Comparison of ENCODE assay signal across 12 cellular contexts in the genomic region with DNA sequence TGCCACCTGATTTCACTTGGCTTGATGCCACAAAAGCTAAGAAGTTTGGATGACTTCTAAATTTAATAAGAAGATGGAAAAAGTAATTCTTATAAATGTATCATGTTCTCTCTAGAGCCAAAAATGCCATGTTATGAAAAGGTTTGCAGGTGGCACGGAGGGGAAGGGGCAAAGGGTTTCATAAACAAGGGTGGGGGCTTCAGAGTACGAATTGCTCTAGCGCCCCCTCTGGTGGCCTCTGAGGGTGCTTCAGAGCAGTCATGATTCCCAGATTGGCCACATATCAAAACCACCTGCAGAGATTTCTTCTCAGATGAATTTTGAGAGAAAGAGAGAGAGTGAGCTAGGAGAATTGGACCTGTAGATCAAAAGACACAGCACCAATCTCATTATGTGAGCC.
A peak's percentile ranks its signal among the peaks of the same experiment; 100 is the strongest.
DNase-seq lines count a peak whose midpoint lies in the region; TF ChIP-seq lines count a peak whose summit lies in the region.
"Had no signal": no experiment of that assay in that cellular context is flagged by ENCODE, and none has a peak within 500 bp of the region (broad histone marks: within the 10 kb centered on the region; RNA-seq: fewer than 3 reads in every experiment).

No MANE protein-coding gene starts in this region.

- peaks cover 7% of the 10 kb centered on the region for H3K27me3 Mint-ChIP-seq in osteocyte (ENCODE audit: unreplicated experiment)

- no peak overlapping the region for H3K27ac Mint-ChIP-seq in osteocyte (ENCODE audit: unreplicated experiment)
- H3K27ac Mint-ChIP-seq: CD14-positive monocyte had no signal

- H3K9me3 Mint-ChIP-seq in osteocyte (ENCODE audit: unreplicated experiment): no peaks in the 10 kb centered on the region

- DNase-seq in activated CD4-positive, alpha-beta T cell treated with anti-CD3 and anti-CD28 coated beads for 48 hours: peak; percentile 12
- no peak for DNase-seq in activated CD4-positive, alpha-beta T cell treated with anti-CD3 and anti-CD28 coated beads for 1 hour
- DNase-seq in dermis blood vessel endothelial cell (peak; percentile 3), osteocyte (ENCODE audit: extremely low spot score, unreplicated experiment) (no peak), HCEC 1CT (no peak), cerebellum (ENCODE audit: low spot score) (no peak), activated gamma-delta T cell treated with Interleukin-2 at 50 U/mL for 16 hours (no peak)
- DNase-seq: activated CD4-positive, alpha-beta T cell treated with anti-CD3 and anti-CD28 coated beads for 4 hours; NCI-H1048; RPMI8226 had no signal

- H3K4me1 Mint-ChIP-seq in osteocyte (ENCODE audit: unreplicated experiment): peaks cover 31% of the 10 kb centered on the region

- no peaks in the 10 kb centered on the region for H3K36me3 Mint-ChIP-seq in osteocyte (ENCODE audit: unreplicated experiment)
- H3K36me3 Mint-ChIP-seq: CD14-positive monocyte had no signal

- no peak overlapping the region for H3K4me3 Mint-ChIP-seq in osteocyte (ENCODE audit: unreplicated experiment)
- H3K4me3 Mint-ChIP-seq: CD14-positive monocyte had no signal

- TF ChIP-seq CTCF in LNCAP (IDR thresholded peaks at IDR 0.05) (peak; percentile 44), osteocyte (IDR thresholded peaks at IDR 0.05) (peak; percentile 43)

Comparison
In these comparisons a context has a peak if more than half of its experiments do, and no peak if none do; other contexts are left out.
1. DNase-seq: peak in activated CD4-positive, alpha-beta T cell treated with anti-CD3 and anti-CD28 coated beads for 48 hours (single experiment) and dermis blood vessel endothelial cell (single experiment); none in activated CD4-positive, alpha-beta T cell treated with anti-CD3 and anti-CD28 coated beads for 1 hour (single experiment), osteocyte (single experiment), HCEC 1CT (single experiment), cerebellum (single experiment) and activated gamma-delta T cell treated with Interleukin-2 at 50 U/mL for 16 hours (single experiment).